In genomic region chr17:69062860-69063621, GRCh38 we compare ENCODE assay signal across 19 cellular contexts. TPM values are rescaled to one million over a fixed set of nuclear protein-coding genes. Genes with fewer than 3 reads are reported as not detected.
"Had no signal": no experiment of that assay in that cellular context is flagged by ENCODE, and none has a peak within 500 bp of the region (broad histone marks: within the 10 kb centered on the region; RNA-seq: fewer than 3 reads in every experiment).

No MANE protein-coding gene starts in this region.

- H3K27me3 ChIP-seq: gastroesophageal sphincter, tibial nerve had no signal

- H3K4me3 ChIP-seq: gastroesophageal sphincter, lower lobe of right lung, tibial nerve had no signal

- H3K9me3 ChIP-seq: gastroesophageal sphincter, lower lobe of right lung, tibial nerve had no signal

- ATAC-seq: activated CD8-positive, alpha-beta memory T cell treated with anti-CD3 and anti-CD28 coated beads, Interleukin-2, amount 10 ng/mL, durations not matched to agents 7 days and 5 days; activated T-helper 17 cell treated with anti-CD3 and anti-CD28 coated beads, Interleukin-2, amount 50 U/mL, for 72 hours; gastroesophageal sphincter; lower lobe of right lung; stimulated activated naive CD8-positive, alpha-beta T cell treated with anti-CD3 and anti-CD28 coated beads, Interleukin-15, Interleukin-2, amounts not matched to agents 100 U/mL and 50 U/mL, for 24 hours; T-cell; WTC11 had no signal

- H3K4me1 ChIP-seq: lower lobe of right lung had no signal

- H3K36me3 ChIP-seq: gastroesophageal sphincter, lower lobe of right lung had no signal

- FAIRE-seq: colon had no signal

- H3K27ac ChIP-seq: gastroesophageal sphincter, lower lobe of right lung had no signal

- DNase-seq: activated CD4-positive, alpha-beta memory T cell treated with anti-CD3 and anti-CD28 coated beads, Interleukin-2, amount 10 ng/mL, durations not matched to agents 7 days and 5 days; activated CD4-positive, alpha-beta T cell treated with anti-CD3 and anti-CD28 coated beads for 4 hours; activated CD8-positive, alpha-beta memory T cell treated with anti-CD3 and anti-CD28 coated beads, Interleukin-2, amount 10 ng/mL, durations not matched to agents 7 days and 5 days; activated naive CD4-positive, alpha-beta T cell; activated naive CD8-positive, alpha-beta T cell treated with anti-CD3 and anti-CD28 coated beads for 36 hours; amygdala; endodermal cell; lower lobe of right lung; nephron progenitor cell; stimulated activated CD4-positive, alpha-beta T cell treated with anti-CD3 and anti-CD28 coated beads, Interleukin-2, amount 100 ng/mL, for 24 hours; stimulated activated naive CD8-positive, alpha-beta T cell treated with anti-CD3 and anti-CD28 coated beads, Interleukin-15, Interleukin-2, amounts not matched to agents 100 U/mL and 50 U/mL, for 24 hours; substantia nigra; T-cell had no signal

RNA-seq across cellular contexts. Expression of gene ABCA9, which starts 2.3 kb away (rescaled TPM):
- total RNA-seq: activated CD8-positive, alpha-beta memory T cell treated with anti-CD3 and anti-CD28 coated beads, Interleukin-2, amount 10 ng/mL, durations not matched to agents 7 days and 5 days; activated naive CD8-positive, alpha-beta T cell treated with anti-CD3 and anti-CD28 coated beads for 36 hours; endodermal cell; epithelial cell of proximal tubule; WTC11 had no signal
